14 cellular contexts compared by ENCODE assay signal in the genomic region with DNA sequence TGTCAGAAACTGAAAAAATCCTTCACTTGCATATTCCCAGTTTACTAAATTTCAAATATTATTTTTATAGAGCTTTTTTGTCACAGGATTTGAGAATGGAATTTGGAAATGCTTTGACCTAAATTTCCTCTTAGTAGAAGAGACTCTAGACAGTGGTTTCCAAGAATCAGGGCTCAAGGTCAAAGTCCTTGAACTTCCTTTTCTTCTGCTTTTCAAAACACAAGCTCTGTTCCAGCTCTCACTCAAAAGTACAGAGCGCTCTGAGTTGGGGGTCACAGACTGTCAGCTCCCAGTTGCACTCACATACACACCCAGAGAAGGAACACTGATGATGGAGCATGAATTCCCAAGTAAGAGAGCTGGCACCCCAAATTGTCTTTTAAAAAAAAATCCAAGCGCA.
DNase-seq lines count a peak whose midpoint lies in the region; ATAC-seq and TF ChIP-seq lines count a peak whose summit lies in the region.
"Had no signal": no experiment of that assay in that cellular context is flagged by ENCODE, and none has a peak within 500 bp of the region (broad histone marks: within the 10 kb centered on the region; RNA-seq: fewer than 3 reads in every experiment).

No MANE protein-coding gene starts in this region.

- no peak for TF ChIP-seq CTCF in DND-41 (IDR thresholded peaks at IDR 0.05; ENCODE audit: borderline replicate concordance, extremely low read depth, low read length, poor library complexity, severe bottlenecking)
- no peak for TF ChIP-seq CTCF in upper lobe of right lung (IDR thresholded peaks at IDR 0.05)

- no peaks in the 10 kb centered on the region for H3K4me1 ChIP-seq in CD4-positive, CD25-positive, alpha-beta regulatory T cell (ENCODE audit: control insufficient read depth, insufficient read depth, low read length, poor library complexity, severe bottlenecking)
- peaks cover 59% of the 10 kb centered on the region for H3K4me1 ChIP-seq in DND-41 (ENCODE audit: insufficient read depth, low read length)
- H3K4me1 ChIP-seq in upper lobe of right lung = no peaks in the 10 kb centered on the region
- H3K4me1 ChIP-seq: BE2C, Caco-2, HAP-1 had no signal

- CTCF ChIA-PET in activated naive CD4-positive, alpha-beta T cell treated with anti-CD3 and anti-CD28 coated beads, Interleukin-2, amount 10 ng/mL, durations not matched to agents 7 days and 5 days (lab: Charles Lee) = interaction anchor here (1.8 to 2.0 kb wide), 2 partner anchors 12 to 14 kb away, joined by 4 read pairs; no protein-coding TSS in a partner anchor

- intact Hi-C loops in upper lobe of right lung (cut with DNase I) = no loop called here

- peaks cover 59% of the 10 kb centered on the region for H3K4me1 Mint-ChIP-seq in activated naive CD4-positive, alpha-beta T cell treated with anti-CD3 and anti-CD28 coated beads, Interleukin-2, amount 10 ng/mL, durations not matched to agents 7 days and 5 days
- peaks cover 5 to 44% (median 18%) of the 10 kb centered on the region in 4 donors for H3K4me1 Mint-ChIP-seq in CD4-positive, CD25-positive, alpha-beta regulatory T cell

- H3K27me3 Mint-ChIP-seq in activated naive CD4-positive, alpha-beta T cell treated with anti-CD3 and anti-CD28 coated beads, Interleukin-2, amount 10 ng/mL, durations not matched to agents 7 days and 5 days = no peaks in the 10 kb centered on the region
- H3K27me3 Mint-ChIP-seq in CD4-positive, CD25-positive, alpha-beta regulatory T cell = no peaks in the 10 kb centered on the region
- H3K27me3 Mint-ChIP-seq: CD4-positive, alpha-beta T cell had no signal

- H3K4me3 ChIP-seq in CD4-positive, CD25-positive, alpha-beta regulatory T cell (ENCODE audit: low read depth, low read length) = no peak overlapping the region
- H3K4me3 ChIP-seq in DND-41 (ENCODE audit: low read depth in 1 of 2, low read length in 2 of 2) = no peak overlapping the region
- H3K4me3 ChIP-seq in upper lobe of right lung = no peak overlapping the region
- H3K4me3 ChIP-seq: GM23248, HAP-1 had no signal

- no peak overlapping the region for H3K9ac ChIP-seq in DND-41 (ENCODE audit: low read depth, low read length)
- H3K9ac ChIP-seq: GM23248 had no signal

- no peak for ATAC-seq in CD4-positive, CD25-positive, alpha-beta regulatory T cell (ENCODE audit: low read depth in 2 of 2)
- peak; percentile 42; the same call in 2 of the 3 replicates for ATAC-seq in DND-41 (ENCODE audit: insufficient read depth, low read depth)
- ATAC-seq in upper lobe of right lung = peak; percentile 49
- ATAC-seq in HG02884 (IDR thresholded peaks at IDR 0.05; ENCODE audit: unreplicated experiment) = no peak

- H3K9me3 ChIP-seq in CD4-positive, CD25-positive, alpha-beta regulatory T cell (ENCODE audit: control insufficient read depth in 2 of 2, low read length in 2 of 2) = no peaks in the 10 kb centered on the region
- no peaks in the 10 kb centered on the region for H3K9me3 ChIP-seq in DND-41 (ENCODE audit: insufficient read depth, low read length, severe bottlenecking)
- H3K9me3 ChIP-seq in upper lobe of right lung = no peaks in the 10 kb centered on the region
- H3K9me3 ChIP-seq: BE2C, Caco-2, HAP-1 had no signal

- no peak overlapping the region for H3K4me2 ChIP-seq in DND-41 (ENCODE audit: insufficient read depth, low read length)

- no peak overlapping the region; the same call in 1 of the 2 replicates for H2AFZ ChIP-seq in DND-41 (ENCODE audit: low read depth, low read length)
- H2AFZ ChIP-seq: GM23248 had no signal

- DNase-seq in activated naive CD4-positive, alpha-beta T cell treated with anti-CD3 and anti-CD28 coated beads, Interleukin-2, amount 10 ng/mL, durations not matched to agents 7 days and 5 days = no peak
- no peak for DNase-seq in activated naive CD4-positive, alpha-beta T cell treated with Interleukin-2 at 50 U/mL for 16 hours
- peak in 1 of 3 donors; percentile 52 for DNase-seq in CD4-positive, CD25-positive, alpha-beta regulatory T cell
- DNase-seq in DND-41 (no peak), upper lobe of right lung (no peak)
- DNase-seq: ACHN; BE2C; C1 segment of cervical spinal cord; Caco-2; CD4-positive, alpha-beta T cell; GDM1; GM23248 had no signal

- H3K27ac Mint-ChIP-seq in activated naive CD4-positive, alpha-beta T cell treated with anti-CD3 and anti-CD28 coated beads, Interleukin-2, amount 10 ng/mL, durations not matched to agents 7 days and 5 days = peak overlapping the region; percentile 70
- peak overlapping the region in 2 of 3 donors; percentile 34 to 70 for H3K27ac Mint-ChIP-seq in CD4-positive, CD25-positive, alpha-beta regulatory T cell
- H3K27ac Mint-ChIP-seq: CD4-positive, alpha-beta T cell had no signal

- no peaks in the 10 kb centered on the region for H3K79me2 ChIP-seq in DND-41 (ENCODE audit: insufficient read depth, low read length)

- peaks cover 50% of the 10 kb centered on the region for H3K36me3 Mint-ChIP-seq in activated naive CD4-positive, alpha-beta T cell treated with anti-CD3 and anti-CD28 coated beads, Interleukin-2, amount 10 ng/mL, durations not matched to agents 7 days and 5 days
- H3K36me3 Mint-ChIP-seq in CD4-positive, CD25-positive, alpha-beta regulatory T cell = no peaks in the 10 kb centered on the region

- no peaks in the 10 kb centered on the region for H3K36me3 ChIP-seq in CD4-positive, CD25-positive, alpha-beta regulatory T cell (ENCODE audit: control insufficient read depth, insufficient read depth, low read length)
- H3K36me3 ChIP-seq in DND-41 (ENCODE audit: insufficient read depth, low read length) (no peaks in the 10 kb centered on the region), upper lobe of right lung (no peaks in the 10 kb centered on the region)
- H3K36me3 ChIP-seq: BE2C, HAP-1 had no signal

- no peaks in the 10 kb centered on the region for H3K27me3 ChIP-seq in CD4-positive, CD25-positive, alpha-beta regulatory T cell (ENCODE audit: control insufficient read depth, insufficient read depth, low read length)
- H3K27me3 ChIP-seq in DND-41 (ENCODE audit: insufficient read depth, low read length, poor library complexity) = no peaks in the 10 kb centered on the region
- no peaks in the 10 kb centered on the region for H3K27me3 ChIP-seq in upper lobe of right lung
- H3K27me3 ChIP-seq: BE2C had no signal

- H3K4me3 Mint-ChIP-seq in activated naive CD4-positive, alpha-beta T cell treated with anti-CD3 and anti-CD28 coated beads, Interleukin-2, amount 10 ng/mL, durations not matched to agents 7 days and 5 days = no peak overlapping the region
- H3K4me3 Mint-ChIP-seq in CD4-positive, CD25-positive, alpha-beta regulatory T cell = no peak overlapping the region
- H3K4me3 Mint-ChIP-seq: CD4-positive, alpha-beta T cell had no signal

- H3K9me3 Mint-ChIP-seq in activated naive CD4-positive, alpha-beta T cell treated with anti-CD3 and anti-CD28 coated beads, Interleukin-2, amount 10 ng/mL, durations not matched to agents 7 days and 5 days = peaks cover 48% of the 10 kb centered on the region
- peaks cover 0 to 2% (median 0%) of the 10 kb centered on the region in 7 donors for H3K9me3 Mint-ChIP-seq in CD4-positive, CD25-positive, alpha-beta regulatory T cell
- H3K9me3 Mint-ChIP-seq: CD4-positive, alpha-beta T cell had no signal

- H3K27ac ChIP-seq in CD4-positive, CD25-positive, alpha-beta regulatory T cell (ENCODE audit: insufficient read depth, low read length, poor library complexity, severe bottlenecking) = no peak overlapping the region
- H3K27ac ChIP-seq in DND-41 (ENCODE audit: low read length) (peak overlapping the region; percentile 38; the same call in 1 of the 2 replicates), upper lobe of right lung (no peak overlapping the region)
- H3K27ac ChIP-seq: GM23248 had no signal

- no peaks in the 10 kb centered on the region for H4K20me1 ChIP-seq in DND-41 (ENCODE audit: insufficient read depth, low read length)

Comparison
In these comparisons a context has a peak if more than half of its experiments do, and no peak if none do; other contexts are left out.
1. ATAC-seq: peak in DND-41 (single experiment) and upper lobe of right lung (single experiment); none in CD4-positive, CD25-positive, alpha-beta regulatory T cell (0 of 2) and HG02884 (single experiment).